ENCODE assay signal across 28 cellular contexts in genomic region chr17:46948544-46948943, GRCh38. TPM values are rescaled to one million over a fixed set of nuclear protein-coding genes. Genes with fewer than 3 reads are reported as not detected.
"Had no signal": no experiment of that assay in that cellular context is flagged by ENCODE, and none has a peak within 500 bp of the region (broad histone marks: within the 10 kb centered on the region; RNA-seq: fewer than 3 reads in every experiment).

No MANE protein-coding gene starts in this region.

- H3K4me2 ChIP-seq: neural progenitor cell had no signal

- H3K9ac ChIP-seq: neural progenitor cell, parathyroid adenoma had no signal

- H3K4me3 ChIP-seq: coronary artery, gastrocnemius medialis, lung, neural progenitor cell, prostate gland, right atrium auricular region, sigmoid colon, stomach, thyroid gland, vagina had no signal

- FAIRE-seq: kidney had no signal

- DNase-seq: dermis blood vessel endothelial cell; foreskin fibroblast; gastrocnemius medialis; kidney; naive thymus-derived CD4-positive, alpha-beta T cell; sigmoid colon; stimulated activated CD4-positive, alpha-beta T cell treated with anti-CD3 and anti-CD28 coated beads, Interleukin-2, amount 100 ng/mL, for 24 hours; stimulated activated CD4-positive, alpha-beta T cell treated with anti-CD3 and anti-CD28 coated beads, Interleukin-4, amount 100 ng/mL, for 24 hours; stimulated activated naive CD4-positive, alpha-beta T cell treated with Interleukin-2 at 50 U/mL for 16 hours; stomach; thyroid gland; trophoblast cell had no signal

- H3K27ac ChIP-seq: coronary artery, gastrocnemius medialis, neural progenitor cell, parathyroid adenoma, prostate gland, right atrium auricular region, sigmoid colon, stomach, thyroid gland, vagina had no signal

- H3K27me3 ChIP-seq: neural progenitor cell, right atrium auricular region, thyroid gland, vagina had no signal

- H2AFZ ChIP-seq: neural progenitor cell, parathyroid adenoma had no signal

- H3K36me3 ChIP-seq: gastrocnemius medialis, neural progenitor cell, prostate gland, right atrium auricular region, sigmoid colon, thyroid gland, vagina had no signal

- ATAC-seq: gastrocnemius medialis; left lobe of liver; naive thymus-derived CD4-positive, alpha-beta T cell; stimulated activated effector memory CD8-positive, alpha-beta T cell treated with anti-CD3 and anti-CD28 coated beads, Interleukin-12 subunit alpha, Interleukin-12 subunit beta, amount 100 ng/mL, for 72 hours had no signal

- H3K79me2 ChIP-seq: parathyroid adenoma had no signal

- H3K9me3 ChIP-seq: gastrocnemius medialis, prostate gland, right atrium auricular region, sigmoid colon, stomach, thyroid gland, vagina had no signal

RNA-seq across cellular contexts. Expression of gene RPRML, which starts 30.5 kb away (rescaled TPM):
- total RNA-seq: dermis blood vessel endothelial cell; glomerular endothelial cell; kidney; left lobe of liver; liver; mesothelial cell of epicardium; mucosa of gallbladder; naive thymus-derived CD4-positive, alpha-beta T cell; osteoblast; right atrium auricular region; skeletal muscle tissue; stomach; thyroid gland; ureter had no signal
- polyA plus RNA-seq: naive thymus-derived CD4-positive, alpha-beta T cell had no signal
